Comparison of ENCODE assay signal across 9 cellular contexts in the genomic region with DNA sequence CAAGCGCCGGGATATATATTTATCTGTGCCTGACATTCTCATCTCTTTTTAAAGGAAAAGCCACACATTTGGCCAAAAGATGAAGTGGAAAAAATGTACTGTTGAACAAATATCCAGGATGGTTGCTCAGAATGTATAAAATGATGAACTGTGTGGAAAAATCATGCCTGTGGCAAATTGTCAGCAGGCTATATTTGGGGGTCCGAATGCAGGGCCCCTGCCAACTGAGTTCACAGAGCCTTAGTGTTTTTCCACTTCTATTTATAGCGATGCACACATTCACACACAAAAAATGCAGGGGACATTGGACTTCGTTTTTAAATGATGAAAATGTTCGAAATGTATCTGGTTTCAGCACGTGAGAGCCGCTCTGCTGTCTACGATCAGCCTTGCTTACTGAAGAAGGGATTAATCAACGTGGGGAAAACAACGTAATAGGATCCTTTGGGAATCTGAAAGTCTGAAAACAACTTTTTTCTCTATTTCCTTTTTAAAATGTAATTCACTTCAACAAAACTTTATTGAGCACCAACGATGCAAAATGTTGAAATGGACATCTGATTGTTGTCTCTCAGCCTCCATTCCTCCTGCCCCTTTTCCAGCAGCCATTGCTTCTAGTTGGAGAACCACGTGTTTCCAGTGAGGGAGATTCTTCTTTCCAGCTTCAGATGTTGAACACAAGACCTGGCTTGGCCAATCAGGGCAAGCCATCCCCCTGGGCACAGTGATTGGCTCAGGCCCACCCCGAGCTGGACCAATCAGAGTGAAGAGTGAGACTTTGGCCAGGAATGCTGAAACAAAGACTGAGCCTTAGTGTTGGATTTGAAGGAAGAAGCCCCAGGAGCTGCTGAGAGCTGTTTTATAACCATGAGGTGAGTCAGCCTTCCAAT. TPM values are rescaled to one million over a fixed set of nuclear protein-coding genes. Genes with fewer than 3 reads are reported as not detected.
A peak's percentile ranks its signal among the peaks of the same experiment; 100 is the strongest.
DNase-seq lines count a peak whose midpoint lies in the region; TF ChIP-seq lines count a peak whose summit lies in the region.
"Had no signal": no experiment of that assay in that cellular context is flagged by ENCODE, and none has a peak within 500 bp of the region (broad histone marks: within the 10 kb centered on the region; RNA-seq: fewer than 3 reads in every experiment).

No MANE protein-coding gene starts in this region.

- H3K36me3 Mint-ChIP-seq in CD8-positive, alpha-beta memory T cell, result no peaks in the 10 kb centered on the region
- no peaks in the 10 kb centered on the region for H3K36me3 Mint-ChIP-seq in activated naive CD4-positive, alpha-beta T cell treated with anti-CD3 and anti-CD28 coated beads, Interleukin-2, amount 10 ng/mL, durations not matched to agents 7 days and 5 days

- no peak overlapping the region for H3K4me3 Mint-ChIP-seq in CD8-positive, alpha-beta memory T cell
- H3K4me3 Mint-ChIP-seq in activated naive CD4-positive, alpha-beta T cell treated with anti-CD3 and anti-CD28 coated beads, Interleukin-2, amount 10 ng/mL, durations not matched to agents 7 days and 5 days, result no peak overlapping the region
- H3K4me3 Mint-ChIP-seq: activated CD4-positive, alpha-beta memory T cell treated with anti-CD3 and anti-CD28 coated beads, Interleukin-2, amount 10 ng/mL, durations not matched to agents 7 days and 5 days had no signal

- H3K27me3 ChIP-seq in ascending aorta, result no peaks in the 10 kb centered on the region
- H3K27me3 ChIP-seq in CD8-positive, alpha-beta memory T cell (ENCODE audit: insufficient read depth, low read length, poor library complexity, severe bottlenecking), result no peaks in the 10 kb centered on the region

- H3K27me3 Mint-ChIP-seq in CD8-positive, alpha-beta memory T cell, result peaks cover 16 to 30% of the 10 kb centered on the region in 2 donors
- peaks cover 19% of the 10 kb centered on the region for H3K27me3 Mint-ChIP-seq in activated naive CD4-positive, alpha-beta T cell treated with anti-CD3 and anti-CD28 coated beads, Interleukin-2, amount 10 ng/mL, durations not matched to agents 7 days and 5 days

- peak overlapping the region; percentile 88 to 91 for H3K27ac ChIP-seq in ascending aorta
- no peak overlapping the region for H3K27ac ChIP-seq in CD8-positive, alpha-beta memory T cell (ENCODE audit: low read depth, low read length)

- no peaks in the 10 kb centered on the region for H3K9me3 Mint-ChIP-seq in CD8-positive, alpha-beta memory T cell
- no peaks in the 10 kb centered on the region for H3K9me3 Mint-ChIP-seq in activated naive CD4-positive, alpha-beta T cell treated with anti-CD3 and anti-CD28 coated beads, Interleukin-2, amount 10 ng/mL, durations not matched to agents 7 days and 5 days
- H3K9me3 Mint-ChIP-seq: activated CD4-positive, alpha-beta memory T cell treated with anti-CD3 and anti-CD28 coated beads, Interleukin-2, amount 10 ng/mL, durations not matched to agents 7 days and 5 days had no signal

- TF ChIP-seq CTCF in ascending aorta (IDR thresholded peaks at IDR 0.05), result no peak

- no peaks in the 10 kb centered on the region for H3K9me3 ChIP-seq in ascending aorta
- no peaks in the 10 kb centered on the region for H3K9me3 ChIP-seq in CD8-positive, alpha-beta memory T cell (ENCODE audit: low read length)

- no peaks in the 10 kb centered on the region for H3K36me3 ChIP-seq in ascending aorta
- no peaks in the 10 kb centered on the region for H3K36me3 ChIP-seq in CD8-positive, alpha-beta memory T cell (ENCODE audit: insufficient read depth, low read length)

- POLR2A ChIA-PET in CD8-positive, alpha-beta memory T cell (lab: Charles Lee), result no interaction called here

- DNase-seq in HS-27A (ENCODE audit: low read depth) (peak; percentile 27), ascending aorta (ENCODE audit: low spot score in 2 of 2) (peak; percentile 49 to 92), inferior parietal cortex (ENCODE audit: extremely low spot score) (peak; percentile 69), stromal cell of bone marrow (ENCODE audit: low read depth) (peak; percentile 72), cerebellar nuclear complex (lab: John Stamatoyannopoulos, UW) (no peak), NCI-H2196 treated with DMSO at 0.1 percent for 48 hours (lab: John Stamatoyannopoulos, UW; ENCODE audit: unreplicated experiment) (no peak)
- no peak for DNase-seq in CD8-positive, alpha-beta memory T cell
- DNase-seq in activated naive CD4-positive, alpha-beta T cell treated with anti-CD3 and anti-CD28 coated beads, Interleukin-2, amount 10 ng/mL, durations not matched to agents 7 days and 5 days, result no peak
- DNase-seq: activated CD4-positive, alpha-beta memory T cell treated with anti-CD3 and anti-CD28 coated beads, Interleukin-2, amount 10 ng/mL, durations not matched to agents 7 days and 5 days had no signal

- peak overlapping the region in 1 of 2 donors; percentile 41 for H3K4me3 ChIP-seq in ascending aorta
- no peak overlapping the region for H3K4me3 ChIP-seq in CD8-positive, alpha-beta memory T cell (ENCODE audit: low read length)

- peaks cover 0 to 3% (median 0%) of the 10 kb centered on the region in 3 donors for H3K4me1 Mint-ChIP-seq in CD8-positive, alpha-beta memory T cell
- peaks cover 3% of the 10 kb centered on the region for H3K4me1 Mint-ChIP-seq in activated naive CD4-positive, alpha-beta T cell treated with anti-CD3 and anti-CD28 coated beads, Interleukin-2, amount 10 ng/mL, durations not matched to agents 7 days and 5 days

- intact Hi-C loops in ascending aorta (cut with DNase I), result loop anchor here (1.0 to 5.0 kb wide), 6 partner anchors 20 to 959 kb away; partner anchors contain the start of genes E2F6, ODC1 and PDIA6

- H3K4me1 ChIP-seq in ascending aorta, result peaks cover 9 to 27% of the 10 kb centered on the region in 2 donors
- no peaks in the 10 kb centered on the region for H3K4me1 ChIP-seq in CD8-positive, alpha-beta memory T cell (ENCODE audit: insufficient read depth, low read length)

- peak overlapping the region in 1 of 8 donors; percentile 55 for H3K27ac Mint-ChIP-seq in CD8-positive, alpha-beta memory T cell
- no peak overlapping the region for H3K27ac Mint-ChIP-seq in activated naive CD4-positive, alpha-beta T cell treated with anti-CD3 and anti-CD28 coated beads, Interleukin-2, amount 10 ng/mL, durations not matched to agents 7 days and 5 days
- H3K27ac Mint-ChIP-seq: activated CD4-positive, alpha-beta memory T cell treated with anti-CD3 and anti-CD28 coated beads, Interleukin-2, amount 10 ng/mL, durations not matched to agents 7 days and 5 days had no signal

- CTCF ChIA-PET in CD8-positive, alpha-beta memory T cell (lab: Charles Lee), result interaction anchor here (0.5 kb wide), 1 partner anchor 1744 kb away, joined by 4 read pairs; no protein-coding TSS in a partner anchor
- CTCF ChIA-PET in activated naive CD4-positive, alpha-beta T cell treated with anti-CD3 and anti-CD28 coated beads, Interleukin-2, amount 10 ng/mL, durations not matched to agents 7 days and 5 days (lab: Charles Lee), result interaction anchor here (1.0 kb wide), 1 partner anchor 11 kb away, joined by 3 read pairs; no protein-coding TSS in a partner anchor

RNA-seq across cellular contexts. Expression of gene E2F6, which starts 59.2 kb away (rescaled TPM):
- total RNA-seq in ascending aorta, result 1.9 TPM
- 10 to 100 TPM; 13.9 to 14.7 TPM for total RNA-seq in CD8-positive, alpha-beta memory T cell
- 4.5 TPM for polyA plus RNA-seq in CD8-positive, alpha-beta memory T cell

Comparison
In these comparisons a context has a peak if more than half of its experiments do, and no peak if none do; other contexts are left out.
1. DNase-seq: peak in HS-27A (single experiment), ascending aorta (2 of 2), inferior parietal cortex (single experiment) and stromal cell of bone marrow (single experiment); none in CD8-positive, alpha-beta memory T cell (0 of 5), cerebellar nuclear complex (0 of 2), NCI-H2196 treated with DMSO at 0.1 percent for 48 hours (single experiment) and activated naive CD4-positive, alpha-beta T cell treated with anti-CD3 and anti-CD28 coated beads, Interleukin-2, amount 10 ng/mL, durations not matched to agents 7 days and 5 days (single experiment).